9 cellular contexts compared by ENCODE assay signal in the genomic region with DNA sequence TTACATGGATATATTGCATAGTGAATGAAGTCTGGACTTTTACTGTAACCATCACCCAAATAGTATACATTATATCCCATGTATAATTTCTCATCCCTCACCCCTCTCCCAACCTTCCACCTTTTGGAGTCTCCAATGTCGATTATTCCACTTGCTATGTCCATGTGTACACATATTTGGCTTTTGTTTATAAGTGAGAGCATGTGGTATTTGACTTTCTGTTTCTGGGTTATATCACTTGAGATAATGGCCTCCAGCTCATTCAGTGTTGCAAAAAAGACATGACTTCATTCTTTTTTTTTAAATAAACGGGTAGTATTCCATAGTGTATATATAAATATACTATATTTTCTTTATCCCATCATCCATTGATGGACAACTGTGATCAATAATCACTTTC.
"Had no signal": no experiment of that assay in that cellular context is flagged by ENCODE, and none has a peak within 500 bp of the region (broad histone marks: within the 10 kb centered on the region; RNA-seq: fewer than 3 reads in every experiment).

No MANE protein-coding gene starts in this region.

- H3K4me1 ChIP-seq: HAP-1 had no signal

- H2AFZ ChIP-seq: GM23248 had no signal

- DNase-seq: GM23248, GOT3, H7, HFFc6 had no signal

- H3K9me3 ChIP-seq: HAP-1 had no signal

- H3K27ac ChIP-seq: GM23248, HL-60 had no signal

- H3K4me3 ChIP-seq: GM23248, HAP-1, K562 had no signal

- ATAC-seq: HCT116, HepG2, K562 had no signal

- H3K36me3 ChIP-seq: HAP-1 had no signal

- H3K9ac ChIP-seq: GM23248 had no signal
